10 cellular contexts compared by ENCODE assay signal in the genomic region with DNA sequence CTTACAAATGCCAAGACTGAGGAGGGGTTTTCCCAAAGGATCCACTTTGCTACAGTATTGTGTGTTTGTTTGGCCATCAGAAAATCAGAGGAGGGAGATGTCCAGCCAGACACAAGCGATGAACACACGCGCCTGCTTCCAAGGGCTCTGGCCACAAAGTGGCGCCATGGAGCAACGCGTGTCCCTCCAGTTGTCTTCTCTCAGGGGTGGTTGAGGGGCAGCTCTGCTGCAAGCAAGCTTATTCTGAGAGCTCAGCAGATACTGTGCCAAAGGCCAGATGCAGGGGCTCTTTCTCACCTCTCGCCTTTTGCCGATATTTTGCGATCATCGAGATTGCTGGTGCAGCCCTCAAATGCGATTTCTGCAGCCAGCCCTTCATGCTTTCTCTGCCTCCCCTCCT.
DNase-seq lines count a peak whose midpoint lies in the region; ATAC-seq, FAIRE-seq and TF ChIP-seq lines count a peak whose summit lies in the region.
"Had no signal": no experiment of that assay in that cellular context is flagged by ENCODE, and none has a peak within 500 bp of the region (broad histone marks: within the 10 kb centered on the region; RNA-seq: fewer than 3 reads in every experiment).

No MANE protein-coding gene starts in this region.

- H3K4me3 ChIP-seq in OCI-LY1 (ENCODE audit: low read depth, low read length, poor library complexity, severe bottlenecking): no peak overlapping the region
- no peak overlapping the region for H3K4me3 ChIP-seq in fibroblast of the aortic adventitia (ENCODE audit: low read depth, low read length)
- H3K4me3 ChIP-seq in rectal smooth muscle tissue (ENCODE audit: low read length): no peak overlapping the region
- H3K4me3 ChIP-seq: prostate gland had no signal

- H3K27ac Mint-ChIP-seq in stimulated activated effector memory CD8-positive, alpha-beta T cell treated with anti-CD3 and anti-CD28 coated beads, Interleukin-12 subunit alpha, Interleukin-12 subunit beta, amount 100 ng/mL, for 72 hours: no peak overlapping the region
- H3K27ac Mint-ChIP-seq in activated CD4-positive, alpha-beta memory T cell treated with anti-CD3 and anti-CD28 coated beads, Interleukin-2, amount 10 ng/mL, durations not matched to agents 7 days and 5 days: no peak overlapping the region

- H3K27ac ChIP-seq in OCI-LY1 (ENCODE audit: low read depth, low read length, poor library complexity, severe bottlenecking): no peak overlapping the region
- peak overlapping the region; percentile 86 for H3K27ac ChIP-seq in rectal smooth muscle tissue (ENCODE audit: low read depth, low read length)

- no peaks in the 10 kb centered on the region for H3K27me3 Mint-ChIP-seq in activated CD4-positive, alpha-beta memory T cell treated with anti-CD3 and anti-CD28 coated beads, Interleukin-2, amount 10 ng/mL, durations not matched to agents 7 days and 5 days

- H3K4me1 ChIP-seq in OCI-LY1 (ENCODE audit: insufficient read depth, low read length, severe bottlenecking) (no peaks in the 10 kb centered on the region), rectal smooth muscle tissue (ENCODE audit: control insufficient read depth, insufficient read depth, low read length) (peaks cover 16% of the 10 kb centered on the region)
- H3K4me1 ChIP-seq: prostate gland had no signal

- no peaks in the 10 kb centered on the region for H3K9me3 Mint-ChIP-seq in stimulated activated effector memory CD8-positive, alpha-beta T cell treated with anti-CD3 and anti-CD28 coated beads, Interleukin-12 subunit alpha, Interleukin-12 subunit beta, amount 100 ng/mL, for 72 hours
- no peaks in the 10 kb centered on the region for H3K9me3 Mint-ChIP-seq in activated CD4-positive, alpha-beta memory T cell treated with anti-CD3 and anti-CD28 coated beads, Interleukin-2, amount 10 ng/mL, durations not matched to agents 7 days and 5 days

- POLR2A ChIA-PET in activated CD4-positive, alpha-beta memory T cell treated with anti-CD3 and anti-CD28 coated beads, Interleukin-2, amount 10 ng/mL, durations not matched to agents 7 days and 5 days (lab: Charles Lee): no interaction called here

- FAIRE-seq in GM12891 (lab: Jason Lieb, UNC): peak; percentile 5
- FAIRE-seq: endometrium had no signal

- no peaks in the 10 kb centered on the region for H3K9me3 ChIP-seq in OCI-LY1 (ENCODE audit: low read length)
- H3K9me3 ChIP-seq: prostate gland had no signal

- H3K36me3 ChIP-seq in OCI-LY1 (ENCODE audit: insufficient read depth, low read length): no peaks in the 10 kb centered on the region
- H3K36me3 ChIP-seq in rectal smooth muscle tissue (ENCODE audit: control insufficient read depth, insufficient read depth, low read length): no peaks in the 10 kb centered on the region
- H3K36me3 ChIP-seq: prostate gland had no signal

- no peaks in the 10 kb centered on the region for H3K9me2 ChIP-seq in OCI-LY1 (ENCODE audit: low read depth, low read length)

- no peak overlapping the region for H3K4me3 Mint-ChIP-seq in stimulated activated effector memory CD8-positive, alpha-beta T cell treated with anti-CD3 and anti-CD28 coated beads, Interleukin-12 subunit alpha, Interleukin-12 subunit beta, amount 100 ng/mL, for 72 hours
- H3K4me3 Mint-ChIP-seq in activated CD4-positive, alpha-beta memory T cell treated with anti-CD3 and anti-CD28 coated beads, Interleukin-2, amount 10 ng/mL, durations not matched to agents 7 days and 5 days: no peak overlapping the region

- H3K36me3 Mint-ChIP-seq in stimulated activated effector memory CD8-positive, alpha-beta T cell treated with anti-CD3 and anti-CD28 coated beads, Interleukin-12 subunit alpha, Interleukin-12 subunit beta, amount 100 ng/mL, for 72 hours: no peaks in the 10 kb centered on the region
- H3K36me3 Mint-ChIP-seq in activated CD4-positive, alpha-beta memory T cell treated with anti-CD3 and anti-CD28 coated beads, Interleukin-2, amount 10 ng/mL, durations not matched to agents 7 days and 5 days (ENCODE audit: low read depth): no peaks in the 10 kb centered on the region

- H4K20me1 ChIP-seq in OCI-LY1 (ENCODE audit: insufficient read depth, low read length): no peaks in the 10 kb centered on the region

- CTCF ChIA-PET in activated CD4-positive, alpha-beta memory T cell treated with anti-CD3 and anti-CD28 coated beads, Interleukin-2, amount 10 ng/mL, durations not matched to agents 7 days and 5 days (lab: Charles Lee): no interaction called here

- ATAC-seq in stimulated activated effector memory CD8-positive, alpha-beta T cell treated with anti-CD3 and anti-CD28 coated beads, Interleukin-12 subunit alpha, Interleukin-12 subunit beta, amount 100 ng/mL, for 72 hours: no peak

- H3K4me2 ChIP-seq in OCI-LY1 (ENCODE audit: low read length): no peak overlapping the region

- H3K27me3 ChIP-seq in OCI-LY1 (ENCODE audit: insufficient read depth, low read length) (no peaks in the 10 kb centered on the region), rectal smooth muscle tissue (ENCODE audit: control insufficient read depth, insufficient read depth, low read length) (no peaks in the 10 kb centered on the region)

- DNase-seq in GM12891 (ENCODE audit: insufficient read length, low spot score) (no peak), fibroblast of the aortic adventitia (ENCODE audit: low read depth) (peak; percentile 12), NCI-H510A treated with DMSO at 0.1 percent for 48 hours (lab: John Stamatoyannopoulos, UW) (no peak), NCI-H146 treated with DMSO at 0.1 percent for 48 hours (lab: John Stamatoyannopoulos, UW; ENCODE audit: unreplicated experiment) (no peak)
- DNase-seq in stimulated activated effector memory CD8-positive, alpha-beta T cell treated with anti-CD3 and anti-CD28 coated beads, Interleukin-12 subunit alpha, Interleukin-12 subunit beta, amount 100 ng/mL, for 72 hours (ENCODE audit: low spot score in 2 of 2): no peak
- no peak for DNase-seq in activated CD4-positive, alpha-beta memory T cell treated with anti-CD3 and anti-CD28 coated beads, Interleukin-2, amount 10 ng/mL, durations not matched to agents 7 days and 5 days

- peak; percentile 41; the same call in 1 of the 2 replicates for TF ChIP-seq CTCF in OCI-LY1 (IDR thresholded peaks at IDR 0.05; ENCODE audit: low read length)
- TF ChIP-seq CTCF in fibroblast of the aortic adventitia (IDR thresholded peaks at IDR 0.05; ENCODE audit: insufficient read depth, low read length): peak; percentile 34

- no peaks in the 10 kb centered on the region for H3F3A ChIP-seq in OCI-LY1 (ENCODE audit: insufficient read depth, low read length)

- H3K4me1 Mint-ChIP-seq in stimulated activated effector memory CD8-positive, alpha-beta T cell treated with anti-CD3 and anti-CD28 coated beads, Interleukin-12 subunit alpha, Interleukin-12 subunit beta, amount 100 ng/mL, for 72 hours: no peaks in the 10 kb centered on the region
- H3K4me1 Mint-ChIP-seq in activated CD4-positive, alpha-beta memory T cell treated with anti-CD3 and anti-CD28 coated beads, Interleukin-2, amount 10 ng/mL, durations not matched to agents 7 days and 5 days: no peaks in the 10 kb centered on the region

- no peaks in the 10 kb centered on the region for H3K79me2 ChIP-seq in OCI-LY1 (ENCODE audit: insufficient read depth, low read length)

- no peak overlapping the region for H3K9ac ChIP-seq in OCI-LY1 (ENCODE audit: low read length)
- H3K9ac ChIP-seq in rectal smooth muscle tissue (ENCODE audit: low read length): no peak overlapping the region

- no peak for TF ChIP-seq POLR2A in GM12891 (IDR thresholded peaks at IDR 0.05; ENCODE audit: low read depth, low read length)

- H2AFZ ChIP-seq in OCI-LY1 (ENCODE audit: low read length): no peak overlapping the region

TF ChIP-seq in GM12891, 5 proteins besides CTCF, POLR2A, EP300 and RAD21:
- TF ChIP-seq TAF1 (IDR thresholded peaks at IDR 0.05; ENCODE audit: low read depth, low read length): no peak
- no peak for TF ChIP-seq POLR2AphosphoS5 (IDR thresholded peaks at IDR 0.05; ENCODE audit: low read depth, low read length)
- TF ChIP-seq PAX5 (IDR thresholded peaks at IDR 0.05; ENCODE audit: insufficient read depth, low read length, severe bottlenecking): no peak
- no peak for TF ChIP-seq POU2F2 (IDR thresholded peaks at IDR 0.05; ENCODE audit: low read depth, low read length)
- TF ChIP-seq SPI1 (IDR thresholded peaks at IDR 0.05; ENCODE audit: low read depth, low read length): no peak
